ENCODE assay signal across 19 cellular contexts in genomic region chr19:44958090-44958489, GRCh38. TPM values are rescaled to one million over a fixed set of nuclear protein-coding genes. Genes with fewer than 3 reads are reported as not detected.
A peak's percentile ranks its signal among the peaks of the same experiment; 100 is the strongest.
DNase-seq lines count a peak whose midpoint lies in the region; ATAC-seq and TF ChIP-seq lines count a peak whose summit lies in the region.
"Had no signal": no experiment of that assay in that cellular context is flagged by ENCODE, and none has a peak within 500 bp of the region (broad histone marks: within the 10 kb centered on the region; RNA-seq: fewer than 3 reads in every experiment).

No MANE protein-coding gene starts in this region.

- no peak for TF ChIP-seq POLR2A in breast epithelium (IDR thresholded peaks at IDR 0.05)
- TF ChIP-seq POLR2A in esophagus muscularis mucosa (IDR thresholded peaks at IDR 0.05; ENCODE audit: low read depth): no peak

- H3K4me1 ChIP-seq in breast epithelium (peaks cover 11 to 23% of the 10 kb centered on the region in 2 donors), esophagus muscularis mucosa (peaks cover 35 to 68% (median 58%) of the 10 kb centered on the region in 4 donors)

- peaks cover 34% of the 10 kb centered on the region for H3K4me1 Mint-ChIP-seq in MCF 10A (ENCODE audit: insufficient read depth, unreplicated experiment)
- peaks cover 62 to 69% (median 67%) of the 10 kb centered on the region in 3 donors for H3K4me1 Mint-ChIP-seq in T-cell
- H3K4me1 Mint-ChIP-seq in dendritic cell treated with granulocyte-macrophage colony-stimulating factor and Interleukin-4, amounts not matched to agents 40 ng/mL and 50 ng/mL, for 4 days (ENCODE audit: low read depth): peaks cover 67% of the 10 kb centered on the region
- peaks cover 55 to 71% of the 10 kb centered on the region in 2 donors for H3K4me1 Mint-ChIP-seq in stimulated activated naive B cell treated with anti-CD40 and anti-IgM and Interleukin-4, amounts not matched to agents 10 μg/mL and 1 μg/mL and 100 μg/mL, for 72 hours

- H3K27ac ChIP-seq in breast epithelium (no peak overlapping the region), esophagus muscularis mucosa (replicated peaks in 1 of 4) (no peak overlapping the region)

- H3K27me3 ChIP-seq in breast epithelium: no peaks in the 10 kb centered on the region
- no peaks in the 10 kb centered on the region for H3K27me3 ChIP-seq in esophagus muscularis mucosa

- H3K27ac Mint-ChIP-seq in MCF 10A (ENCODE audit: low read depth, unreplicated experiment) (peak overlapping the region; percentile 96), T-cell (peak overlapping the region; percentile 39 to 63)
- H3K27ac Mint-ChIP-seq in dendritic cell treated with granulocyte-macrophage colony-stimulating factor and Interleukin-4, amounts not matched to agents 40 ng/mL and 50 ng/mL, for 4 days: peak overlapping the region; percentile 20
- peak overlapping the region; percentile 83 for H3K27ac Mint-ChIP-seq in stimulated activated naive B cell treated with anti-CD40 and anti-IgM and Interleukin-4, amounts not matched to agents 10 μg/mL and 1 μg/mL and 100 μg/mL, for 72 hours

- no peak for TF ChIP-seq EP300 in esophagus muscularis mucosa (IDR thresholded peaks at IDR 0.05)

- H3K4me3 ChIP-seq in breast epithelium (no peak overlapping the region), esophagus muscularis mucosa (no peak overlapping the region)

- TF ChIP-seq CTCF in MCF 10A (IDR thresholded peaks at IDR 0.05; ENCODE audit: unreplicated experiment) (no peak), breast epithelium (IDR thresholded peaks at IDR 0.05) (no peak), esophagus muscularis mucosa (IDR thresholded peaks at IDR 0.05) (no peak)

- H3K27me3 Mint-ChIP-seq in MCF 10A (ENCODE audit: insufficient read depth, unreplicated experiment) (no peaks in the 10 kb centered on the region), T-cell (no peaks in the 10 kb centered on the region)
- no peaks in the 10 kb centered on the region for H3K27me3 Mint-ChIP-seq in dendritic cell treated with granulocyte-macrophage colony-stimulating factor and Interleukin-4, amounts not matched to agents 40 ng/mL and 50 ng/mL, for 4 days
- H3K27me3 Mint-ChIP-seq in stimulated activated naive B cell treated with anti-CD40 and anti-IgM and Interleukin-4, amounts not matched to agents 10 μg/mL and 1 μg/mL and 100 μg/mL, for 72 hours: no peaks in the 10 kb centered on the region

- H3K4me3 Mint-ChIP-seq in MCF 10A (ENCODE audit: unreplicated experiment): no peak overlapping the region
- peak overlapping the region in 2 of 3 donors; percentile 5 to 98 for H3K4me3 Mint-ChIP-seq in T-cell
- H3K4me3 Mint-ChIP-seq in dendritic cell treated with granulocyte-macrophage colony-stimulating factor and Interleukin-4, amounts not matched to agents 40 ng/mL and 50 ng/mL, for 4 days: no peak overlapping the region
- peak overlapping the region in 1 of 2 donors; percentile 40 for H3K4me3 Mint-ChIP-seq in stimulated activated naive B cell treated with anti-CD40 and anti-IgM and Interleukin-4, amounts not matched to agents 10 μg/mL and 1 μg/mL and 100 μg/mL, for 72 hours

- intact Hi-C loops in MCF 10A (cut with micrococcal nuclease) (no loop called here), breast epithelium (cut with DNase I; ENCODE audit: low total_unique reads) (no loop called here), esophagus muscularis mucosa (cut with DNase I) (no loop called here)
- intact Hi-C loops in dendritic cell treated with granulocyte-macrophage colony-stimulating factor and Interleukin-4, amounts not matched to agents 40 ng/mL and 50 ng/mL, for 4 days (cut with micrococcal nuclease): no loop called here

- no peaks in the 10 kb centered on the region for H3K9me3 Mint-ChIP-seq in MCF 10A (ENCODE audit: unreplicated experiment)
- no peaks in the 10 kb centered on the region for H3K9me3 Mint-ChIP-seq in T-cell
- no peaks in the 10 kb centered on the region for H3K9me3 Mint-ChIP-seq in dendritic cell treated with granulocyte-macrophage colony-stimulating factor and Interleukin-4, amounts not matched to agents 40 ng/mL and 50 ng/mL, for 4 days
- H3K9me3 Mint-ChIP-seq in stimulated activated naive B cell treated with anti-CD40 and anti-IgM and Interleukin-4, amounts not matched to agents 10 μg/mL and 1 μg/mL and 100 μg/mL, for 72 hours: no peaks in the 10 kb centered on the region

- H3K36me3 Mint-ChIP-seq in MCF 10A (ENCODE audit: insufficient read depth, unreplicated experiment) (peaks cover 36% of the 10 kb centered on the region), T-cell (peaks cover 19% of the 10 kb centered on the region)
- H3K36me3 Mint-ChIP-seq in dendritic cell treated with granulocyte-macrophage colony-stimulating factor and Interleukin-4, amounts not matched to agents 40 ng/mL and 50 ng/mL, for 4 days (ENCODE audit: low read depth): peaks cover 62% of the 10 kb centered on the region
- H3K36me3 Mint-ChIP-seq in stimulated activated naive B cell treated with anti-CD40 and anti-IgM and Interleukin-4, amounts not matched to agents 10 μg/mL and 1 μg/mL and 100 μg/mL, for 72 hours: peaks cover 13 to 30% of the 10 kb centered on the region in 2 donors

- H3K9me3 ChIP-seq in breast epithelium: no peaks in the 10 kb centered on the region
- no peaks in the 10 kb centered on the region for H3K9me3 ChIP-seq in esophagus muscularis mucosa

- H3K36me3 ChIP-seq in breast epithelium: no peaks in the 10 kb centered on the region
- H3K36me3 ChIP-seq in esophagus muscularis mucosa: peaks cover 13 to 34% (median 27%) of the 10 kb centered on the region in 4 donors

- ATAC-seq in T-cell (replicated peaks in 1 of 4) (no peak), HG02870 (IDR thresholded peaks at IDR 0.05; ENCODE audit: unreplicated experiment) (no peak)
- ATAC-seq in stimulated activated naive B cell treated with anti-CD40 and anti-IgM and Interleukin-4, amounts not matched to agents 10 μg/mL and 1 μg/mL and 100 μg/mL, for 72 hours (replicated peaks): no peak
- ATAC-seq: sciatic nerve had no signal

- DNase-seq in MCF 10A (ENCODE audit: unreplicated experiment) (no peak), breast epithelium (ENCODE audit: low spot score in 2 of 2) (no peak), T-cell (no peak), esophagus muscularis mucosa (ENCODE audit: extremely low spot score) (no peak), NCI-H2107 treated with DMSO at 0.1 percent for 48 hours (lab: John Stamatoyannopoulos, UW; ENCODE audit: unreplicated experiment) (no peak)
- no peak for DNase-seq in stimulated activated naive B cell treated with anti-CD40 and anti-IgM and Interleukin-4, amounts not matched to agents 10 μg/mL and 1 μg/mL and 100 μg/mL, for 72 hours
- DNase-seq: activated CD4-positive, alpha-beta T cell treated with anti-CD3 and anti-CD28 coated beads for 1 hour; amniotic stem cell; COR-L47; NCI-H1694 treated with DMSO at 0.1 percent for 48 hours; SHP77 treated with DMSO at 0.1 percent for 48 hours; stimulated activated CD4-positive, alpha-beta T cell treated with anti-CD3 and anti-CD28 coated beads, Interleukin-2, amount 100 ng/mL, for 24 hours; T-helper 9 cell had no signal

- BruUV-seq in MCF 10A (replicated peaks; lab: Mats Ljungman, UMichigan): no TSS peak

- POLR2A ChIA-PET in MCF 10A (lab: Yijun Ruan, JAX) (interaction anchor here (1.4 kb wide), 1 partner anchor 29 kb away, joined by 3 read pairs; no protein-coding TSS in a partner anchor), T-cell (lab: Charles Lee) (no interaction called here)

- CTCF ChIA-PET in MCF 10A (lab: Yijun Ruan, JAX): interaction anchor here (0.8 to 2.6 kb wide), 3 partner anchors 8 to 102 kb away, joined by 3 to 7 read pairs (median 3); no protein-coding TSS in a partner anchor
- CTCF ChIA-PET in T-cell (lab: Charles Lee): no interaction called here

- WGBS in esophagus muscularis mucosa: 81% methylated on average over 9 of the region's 9 CpGs

RNA-seq across cellular contexts. Expression of gene CLPTM1, which starts 2.9 kb away (rescaled TPM):
- total RNA-seq in MCF 10A (2022) (91.3 and 101 TPM in 2 replicates), breast epithelium (10 to 100 TPM; 42.0 to 70.5 (median 60.2) TPM), T-cell (100 to 1,000 TPM in 1 of 5 donors, 10 to 100 TPM in 4; 64.0 to 103 (median 87.6) TPM), esophagus muscularis mucosa (100 to 1,000 TPM in 2 of 4 donors, 10 to 100 TPM in 2; 46.6 to 154 (median 79.5) TPM)

RNA-seq across cellular contexts. Expression of gene APOC2, which starts 12.2 kb away (rescaled TPM):
- total RNA-seq in MCF 10A (2022) (not detected in 2 replicates), breast epithelium (10 to 100 TPM in 1 of 3 donors, under 1 TPM in 1, not detected in 1; 0.48 to 10.7 TPM), T-cell (under 1 TPM in 2 of 5 donors, not detected in 3; 0.66 to 0.96 TPM), esophagus muscularis mucosa (not detected)
- total RNA-seq: M059J, NCI-H460 had no signal

RNA-seq across cellular contexts. Expression of gene APOC4, which starts 16.1 kb away (rescaled TPM):
- total RNA-seq in MCF 10A (2022) (not detected in 2 replicates), breast epithelium (not detected), T-cell (not detected), esophagus muscularis mucosa (not detected)
- total RNA-seq: M059J, NCI-H460, omental fat pad, sciatic nerve had no signal

RNA-seq across cellular contexts. Expression of gene RELB, which starts 43.2 kb away (rescaled TPM):
- 27.0 and 39.8 TPM in 2 replicates for total RNA-seq in MCF 10A (2022)
- total RNA-seq in breast epithelium: 10 to 100 TPM in 1 of 3 donors, 1 to 10 TPM in 2; 5.8 to 12.5 (median 8.2) TPM
- total RNA-seq in T-cell: 10 to 100 TPM; 29.4 to 65.5 (median 40.4) TPM
- 10 to 100 TPM in 1 of 4 donors, 1 to 10 TPM in 3; 5.8 to 15.9 (median 7.5) TPM for total RNA-seq in esophagus muscularis mucosa

RNA-seq across cellular contexts. Expression of gene APOC1, which starts 43.7 kb away (rescaled TPM):
- 1.1 and 2.7 TPM in 2 replicates for total RNA-seq in MCF 10A (2022)
- total RNA-seq in breast epithelium: 100 to 1,000 TPM in 1 of 3 donors, 10 to 100 TPM in 2; 59.0 to 285 (median 78.7) TPM
- total RNA-seq in T-cell: 1 to 10 TPM in 3 of 5 donors, not detected in 2; 2.8 to 8.5 (median 3.9) TPM
- 1 to 10 TPM in 1 of 4 donors, not detected in 3; 2.5 TPM for total RNA-seq in esophagus muscularis mucosa

Comparison
In these comparisons a context has a peak if more than half of its experiments do, and no peak if none do; other contexts are left out.
1. H3K27ac Mint-ChIP-seq: peak in every context shown above with its lines; median percentile 96 in MCF 10A; 83 in stimulated activated naive B cell treated with anti-CD40 and anti-IgM and Interleukin-4, amounts not matched to agents 10 μg/mL and 1 μg/mL and 100 μg/mL, for 72 hours; 51 in T-cell; 20 in dendritic cell treated with granulocyte-macrophage colony-stimulating factor and Interleukin-4, amounts not matched to agents 40 ng/mL and 50 ng/mL, for 4 days.
2. H3K4me3 Mint-ChIP-seq: peak in T-cell (2 of 3); none in MCF 10A (single experiment) and dendritic cell treated with granulocyte-macrophage colony-stimulating factor and Interleukin-4, amounts not matched to agents 40 ng/mL and 50 ng/mL, for 4 days (single experiment).